Comparison of ENCODE assay signal across 6 cellular contexts in genomic region chr1:232077809-232078208, GRCh38.
"Had no signal": no experiment of that assay in that cellular context is flagged by ENCODE, and none has a peak within 500 bp of the region (broad histone marks: within the 10 kb centered on the region; RNA-seq: fewer than 3 reads in every experiment).

No MANE protein-coding gene starts in this region.

- FAIRE-seq: HTR-8/SVneo had no signal

- DNase-seq: IMR-90, KBM-7, KG1 had no signal

- H3K27ac ChIP-seq: HL-60, KMS-11 had no signal

- H3K4me2 ChIP-seq: KMS-11 had no signal

- H3K9ac ChIP-seq: KMS-11 had no signal
